15 cellular contexts compared by ENCODE assay signal in the genomic region with DNA sequence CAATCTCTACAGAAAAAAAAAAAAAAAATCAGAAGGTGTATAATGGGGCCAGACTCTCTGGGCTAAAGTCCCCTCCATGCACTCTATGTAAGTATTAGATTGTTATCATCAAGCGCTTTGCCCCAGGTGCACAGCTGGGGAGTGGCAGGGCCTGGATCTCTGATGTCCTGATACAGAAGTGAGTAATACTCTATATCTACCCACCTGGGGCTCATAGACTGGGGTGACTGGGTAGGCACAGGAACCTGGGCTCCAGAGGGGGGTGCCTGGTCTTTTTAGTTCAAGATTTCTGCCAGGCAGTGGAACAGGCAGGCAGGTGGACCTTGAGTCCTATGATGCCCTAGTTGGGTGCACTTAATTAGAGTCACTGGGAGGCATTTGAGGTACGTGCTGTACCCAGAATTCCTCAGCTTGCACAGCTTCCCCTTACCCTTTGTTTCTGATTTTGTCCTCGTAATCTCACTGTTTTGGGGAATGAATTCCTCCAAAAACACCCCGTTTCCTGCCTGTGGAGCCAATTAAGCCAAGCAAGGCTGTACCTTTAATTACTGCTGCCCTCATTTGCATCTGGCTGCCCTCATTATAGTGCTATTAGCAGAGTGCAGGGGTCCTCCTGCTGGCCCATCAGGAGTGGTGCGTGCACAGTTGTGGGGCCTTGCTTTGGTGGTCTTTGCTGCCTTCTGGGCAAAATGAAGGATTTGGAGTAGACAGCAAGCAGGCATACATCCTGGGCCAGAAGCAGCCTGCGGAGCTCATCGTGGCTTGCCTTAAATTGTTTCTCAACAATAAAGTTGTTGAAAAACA.
DNase-seq lines count a peak whose midpoint lies in the region; ATAC-seq, FAIRE-seq and TF ChIP-seq lines count a peak whose summit lies in the region.
"Had no signal": no experiment of that assay in that cellular context is flagged by ENCODE, and none has a peak within 500 bp of the region (broad histone marks: within the 10 kb centered on the region; RNA-seq: fewer than 3 reads in every experiment).

No MANE protein-coding gene starts in this region.

- H3K4me3 ChIP-seq in GM12878 (no peak overlapping the region), mesendoderm (ENCODE audit: low read length) (no peak overlapping the region)
- H3K4me3 ChIP-seq: gastroesophageal sphincter, sigmoid colon, SJSA1, transverse colon had no signal

- SMC1A ChIA-PET in GM12878 (lab: Charles Lee; ENCODE audit: uncharacterized antibody, unreplicated experiment) = no interaction called here

- TF ChIP-seq CTCF in GM12878 (IDR thresholded peaks at IDR 0.05 in 2 of 3, conservative IDR thresholded peaks at IDR 0.05 in 1 of 3; ENCODE audit: control insufficient read depth in 2 of 3, extremely low read depth in 1 of 3, insufficient read depth in 1 of 3, low read depth in 3 of 3, low read length in 3 of 3) = 0 out of 6 replicates have a peak, but pooled peaks of 1 of the 3 experiments have one; percentile 17

- H2AK5ac ChIP-seq in mesendoderm (ENCODE audit: low read length) = no peak overlapping the region

- H3K79me2 ChIP-seq in GM12878 (ENCODE audit: control insufficient read depth, insufficient read depth, low read length) (no peaks in the 10 kb centered on the region), mesendoderm (ENCODE audit: control insufficient read depth, insufficient read depth, low read length) (no peaks in the 10 kb centered on the region)

- BruUV-seq in GM12878 (replicated peaks; lab: Mats Ljungman, UMichigan) = no TSS peak

- H3K4me1 ChIP-seq in GM12878 (ENCODE audit: control insufficient read depth, insufficient read depth, low read length) (no peaks in the 10 kb centered on the region), mesendoderm (ENCODE audit: control insufficient read depth, low read depth, low read length) (no peaks in the 10 kb centered on the region)
- H3K4me1 ChIP-seq: sigmoid colon, SJSA1, transverse colon had no signal

- no peak overlapping the region for H3K56ac ChIP-seq in mesendoderm (ENCODE audit: low read length)

- FAIRE-seq in GM12878 (lab: Jason Lieb, UNC) = no peak

- H3K9ac ChIP-seq in GM12878 (ENCODE audit: control insufficient read depth, insufficient read depth, low read length) = no peak overlapping the region
- H3K9ac ChIP-seq in mesendoderm (ENCODE audit: low read length) = no peak overlapping the region

- no peak overlapping the region for H2BK120ac ChIP-seq in mesendoderm (ENCODE audit: low read depth, low read length)

- 89% methylated on average over 7 of the region's 7 CpGs for WGBS in GM12878 (ENCODE audit: insufficient coverage, insufficient replicate concordance, low lambda C conversion rate, missing lambda C conversion rate)
- no CpG with 5 or more reads among the region's 7 CpGs for WGBS in mesendoderm (ENCODE audit: extremely low coverage, insufficient coverage, low lambda C conversion rate)

- CTCF ChIA-PET in HEK293T (lab: Yijun Ruan, JAX) (interaction anchor here (1.0 kb wide), 1 partner anchor 120 kb away, joined by 5 read pairs; no protein-coding TSS in a partner anchor), GM12878 (lab: Yijun Ruan, JAX) (no interaction called here)

- DNase-seq in CMK (ENCODE audit: low read depth) (peak; percentile 5), HEK293T (ENCODE audit: extremely low spot score) (peak; percentile 26), GM12878 (ENCODE audit: low read depth, low spot score) (no peak), mesendoderm (peak; percentile 46), cerebellar nuclear complex (lab: John Stamatoyannopoulos, UW) (no peak), left lobe of liver (ENCODE audit: low spot score) (no peak), NCI-H774 (lab: John Stamatoyannopoulos, UW) (no peak)
- DNase-seq: activated CD4-positive, alpha-beta T cell treated with anti-CD3 and anti-CD28 coated beads for 1 hour; midbrain; NCI-H2029 treated with DMSO at 0.1 percent for 48 hours; sigmoid colon; transverse colon had no signal

- H3K36me3 ChIP-seq in GM12878 (ENCODE audit: control insufficient read depth in 2 of 2, insufficient read depth in 2 of 2, low read length in 1 of 2) = peaks cover under 1 to 17% of the 10 kb centered on the region in 2 experiments
- H3K36me3 ChIP-seq in mesendoderm (ENCODE audit: control insufficient read depth, insufficient read depth, low read length) = no peaks in the 10 kb centered on the region
- H3K36me3 ChIP-seq: sigmoid colon, SJSA1, transverse colon had no signal

- TF ChIP-seq RAD21 in GM12878 (IDR thresholded peaks at IDR 0.05; ENCODE audit: insufficient read depth, low read depth, low read length) = no peak

- intact Hi-C loops in GM12878 (cut with micrococcal nuclease; ENCODE audit: unreplicated experiment) = no loop called here

- no peak for TF ChIP-seq EP300 in GM12878 (IDR thresholded peaks at IDR 0.05; ENCODE audit: borderline replicate concordance in 1 of 2, control insufficient read depth in 1 of 2, low read depth in 2 of 2, low read length in 2 of 2)

- POLR2A ChIA-PET in HEK293T (lab: Yijun Ruan, JAX) (interaction anchor here (0.6 kb wide), 1 partner anchor 877 kb away, joined by 4 read pairs; no protein-coding TSS in a partner anchor), GM12878 (lab: Charles Lee) (no interaction called here)

- H3K18ac ChIP-seq in mesendoderm (ENCODE audit: low read length) = no peak overlapping the region

- no peak overlapping the region for H2BK15ac ChIP-seq in mesendoderm (replicated peaks; ENCODE audit: low read depth)

- peak; percentile 38; the same call in 1 of the 3 replicates for ATAC-seq in GM12878
- no peak for ATAC-seq in left lobe of liver
- ATAC-seq in HG03460 (IDR thresholded peaks at IDR 0.05; ENCODE audit: unreplicated experiment) = no peak
- ATAC-seq: gastroesophageal sphincter had no signal

- no peaks in the 10 kb centered on the region for H4K20me1 ChIP-seq in GM12878 (ENCODE audit: control insufficient read depth, insufficient read depth)

- H4K5ac ChIP-seq in mesendoderm (ENCODE audit: low read length) = no peak overlapping the region

- H3K79me1 ChIP-seq in mesendoderm (ENCODE audit: low read length) = no peaks in the 10 kb centered on the region

- H3K23ac ChIP-seq in mesendoderm (ENCODE audit: low read length) = no peak overlapping the region

- no peak overlapping the region for H2BK5ac ChIP-seq in mesendoderm (ENCODE audit: low read length)

- H3K27ac ChIP-seq in GM12878 (ENCODE audit: control insufficient read depth, insufficient read depth) (no peak overlapping the region), mesendoderm (ENCODE audit: low read depth, low read length) (no peak overlapping the region)
- H3K27ac ChIP-seq: gastroesophageal sphincter, sigmoid colon, SJSA1, transverse colon had no signal

- in situ Hi-C loops in GM12878 (cut with MboI) = no loop called here

- no peak overlapping the region for H4K8ac ChIP-seq in mesendoderm (ENCODE audit: low read depth, low read length)

- TF ChIP-seq POLR2A in GM12878 (IDR thresholded peaks at IDR 0.05; ENCODE audit: low read depth, low read length) = no peak

- no peak overlapping the region for H3K4ac ChIP-seq in mesendoderm (ENCODE audit: low read depth, low read length)

- no peaks in the 10 kb centered on the region for H3K9me3 ChIP-seq in GM12878 (replicated peaks; ENCODE audit: control insufficient read depth, insufficient read depth, low read length)
- H3K9me3 ChIP-seq: sigmoid colon, SJSA1, transverse colon had no signal

- H2AFZ ChIP-seq in GM12878 (ENCODE audit: control insufficient read depth, low read depth, low read length) = no peak overlapping the region

- no peak overlapping the region for H3K4me2 ChIP-seq in GM12878 (ENCODE audit: control insufficient read depth, insufficient read depth)
- no peak overlapping the region for H3K4me2 ChIP-seq in mesendoderm (ENCODE audit: low read length)

- RAD21 ChIA-PET in GM12878 (lab: Charles Lee; ENCODE audit: unreplicated experiment) = no interaction called here

- H3K27me3 ChIP-seq in GM12878 (replicated peaks in 1 of 2; ENCODE audit: control insufficient read depth in 2 of 2, insufficient read depth in 2 of 2, low read length in 1 of 2) = no peaks in the 10 kb centered on the region
- no peaks in the 10 kb centered on the region for H3K27me3 ChIP-seq in mesendoderm (ENCODE audit: insufficient read depth, low read length, poor library complexity)
- H3K27me3 ChIP-seq: gastroesophageal sphincter, sigmoid colon, SJSA1, transverse colon had no signal

TF ChIP-seq in HEK293T, 16 proteins besides CTCF, POLR2A, EP300 and RAD21:
- no peak for TF ChIP-seq L3MBTL2 (conservative IDR thresholded peaks at IDR 0.05)
- no peak for TF ChIP-seq CTBP1 (IDR thresholded peaks at IDR 0.05; ENCODE audit: borderline replicate concordance)
- no peak for TF ChIP-seq NFRKB (IDR thresholded peaks at IDR 0.05)

TF ChIP-seq in GM12878, 131 proteins besides CTCF, POLR2A, EP300 and RAD21 (continues in another document):
- no peak for TF ChIP-seq PRDM15 (CRISPR knock-in tag; IDR thresholded peaks at IDR 0.05)

Comparison
In these comparisons a context has a peak if more than half of its experiments do, and no peak if none do; other contexts are left out.
1. DNase-seq: peak in CMK (single experiment), HEK293T (single experiment) and mesendoderm (single experiment); none in GM12878 (single experiment), cerebellar nuclear complex (0 of 2), left lobe of liver (single experiment) and NCI-H774 (single experiment).